8 cellular contexts compared by ENCODE assay signal in the genomic region with DNA sequence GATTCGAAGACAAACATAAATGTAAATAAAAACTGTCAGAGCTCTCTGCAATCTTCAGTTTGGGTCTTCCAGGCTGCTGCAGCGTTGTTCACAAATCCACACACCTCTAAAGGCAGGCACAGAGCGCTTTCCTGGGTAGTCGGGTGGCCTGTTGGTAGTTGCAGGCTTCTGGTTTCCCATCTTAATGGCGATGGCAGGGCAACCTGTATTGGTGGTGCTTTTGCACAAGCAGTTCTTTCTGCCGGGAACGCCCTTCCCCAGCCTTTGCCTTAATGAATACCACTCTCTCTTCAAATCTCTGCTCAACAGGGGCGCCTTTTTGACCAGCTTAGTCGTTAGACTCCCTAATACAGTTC. TPM values are rescaled to one million over a fixed set of nuclear protein-coding genes. Genes with fewer than 3 reads are reported as not detected.
DNase-seq lines count a peak whose midpoint lies in the region; ATAC-seq and TF ChIP-seq lines count a peak whose summit lies in the region.

No MANE protein-coding gene starts in this region.

- H3K27ac ChIP-seq in CD4-positive, CD25-positive, alpha-beta regulatory T cell (ENCODE audit: insufficient read depth, low read length, poor library complexity, severe bottlenecking): peak overlapping the region; percentile 81
- H3K27ac ChIP-seq in gastroesophageal sphincter: peak overlapping the region; percentile 22 to 88 (median 82)
- H3K27ac ChIP-seq in parathyroid adenoma: peak overlapping the region; percentile 89

- 20 to 26% methylated on average over 7 to 8 of the region's 9 CpGs for WGBS in gastroesophageal sphincter (ENCODE audit: low coverage in 1 of 2), 2 donors

- peaks cover 12 to 27% (median 17%) of the 10 kb centered on the region in 4 donors for H3K4me1 Mint-ChIP-seq in CD4-positive, CD25-positive, alpha-beta regulatory T cell
- peaks cover 8% of the 10 kb centered on the region for H3K4me1 Mint-ChIP-seq in WTC11

- no peak for TF ChIP-seq POLR2A in gastroesophageal sphincter (IDR thresholded peaks at IDR 0.05)

- H3K36me3 Mint-ChIP-seq in CD4-positive, CD25-positive, alpha-beta regulatory T cell: peaks cover 9% of the 10 kb centered on the region
- H3K36me3 Mint-ChIP-seq in WTC11: peaks cover 8% of the 10 kb centered on the region

- DNase-seq in CD4-positive, CD25-positive, alpha-beta regulatory T cell: no peak
- DNase-seq in WTC11 (ENCODE audit: low spot score) (peak; percentile 19), foreskin melanocyte (no peak)

- H3K27ac Mint-ChIP-seq in CD4-positive, CD25-positive, alpha-beta regulatory T cell: peak overlapping the region; percentile 52 to 98 (median 98)
- H3K27ac Mint-ChIP-seq in WTC11: peak overlapping the region; percentile 97

- H3K4me1 ChIP-seq in CD4-positive, CD25-positive, alpha-beta regulatory T cell (ENCODE audit: control insufficient read depth, insufficient read depth, low read length, poor library complexity, severe bottlenecking): peaks cover 16% of the 10 kb centered on the region
- H3K4me1 ChIP-seq in gastroesophageal sphincter (peaks cover 0 to 24% (median 5%) of the 10 kb centered on the region in 3 donors), parathyroid adenoma (peaks cover 3% of the 10 kb centered on the region)

- peaks cover 5% of the 10 kb centered on the region for H3K36me3 ChIP-seq in CD4-positive, CD25-positive, alpha-beta regulatory T cell (ENCODE audit: control insufficient read depth, insufficient read depth, low read length)
- H3K36me3 ChIP-seq in gastroesophageal sphincter (peaks cover 0 to 7% of the 10 kb centered on the region in 2 donors), parathyroid adenoma (ENCODE audit: control insufficient read depth, insufficient read depth, low read length) (no peaks in the 10 kb centered on the region)

- peaks cover 9% of the 10 kb centered on the region for H3K79me2 ChIP-seq in parathyroid adenoma

- CTCF ChIA-PET in WTC11 (lab: Charles Lee): interaction anchor here (1.4 to 2.5 kb wide), 2 partner anchors 52 to 141 kb away, joined by 11 to 21 read pairs; no protein-coding TSS in a partner anchor

- H2AFZ ChIP-seq in parathyroid adenoma: peak overlapping the region; percentile 100

- no peak for ATAC-seq in CD4-positive, CD25-positive, alpha-beta regulatory T cell (ENCODE audit: low read depth in 2 of 2)
- peak; percentile 7 for ATAC-seq in HG03354 (IDR thresholded peaks at IDR 0.05; ENCODE audit: poor library complexity, severe bottlenecking, unreplicated experiment)
- peak; percentile 5; the same call in 1 of the 2 replicates for ATAC-seq in WTC11
- peak; percentile 8 for ATAC-seq in gastroesophageal sphincter
- no peak for ATAC-seq in HG03571 (IDR thresholded peaks at IDR 0.05; ENCODE audit: unreplicated experiment)
- ATAC-seq in HG02852 (IDR thresholded peaks at IDR 0.05; ENCODE audit: unreplicated experiment): no peak

- H3K27me3 ChIP-seq in CD4-positive, CD25-positive, alpha-beta regulatory T cell (ENCODE audit: control insufficient read depth, insufficient read depth, low read length): no peaks in the 10 kb centered on the region
- H3K27me3 ChIP-seq in gastroesophageal sphincter: no peaks in the 10 kb centered on the region
- H3K27me3 ChIP-seq in parathyroid adenoma (ENCODE audit: control insufficient read depth, insufficient read depth, low read length): no peaks in the 10 kb centered on the region

- TF ChIP-seq CTCF in WTC11 (IDR thresholded peaks at IDR 0.05) (no peak), gastroesophageal sphincter (IDR thresholded peaks at IDR 0.05) (no peak), parathyroid adenoma (IDR thresholded peaks at IDR 0.05) (no peak)

- H3K4me3 Mint-ChIP-seq in CD4-positive, CD25-positive, alpha-beta regulatory T cell: peak overlapping the region; percentile 89 to 96 (median 93)
- H3K4me3 Mint-ChIP-seq in WTC11: peak overlapping the region; percentile 92

- no peak for TF ChIP-seq EP300 in gastroesophageal sphincter (IDR thresholded peaks at IDR 0.05)

- no peaks in the 10 kb centered on the region for H3K9me3 Mint-ChIP-seq in CD4-positive, CD25-positive, alpha-beta regulatory T cell
- H3K9me3 Mint-ChIP-seq in WTC11: no peaks in the 10 kb centered on the region

- H3K9me3 ChIP-seq in CD4-positive, CD25-positive, alpha-beta regulatory T cell (ENCODE audit: control insufficient read depth in 2 of 2, low read length in 2 of 2): no peaks in the 10 kb centered on the region
- H3K9me3 ChIP-seq in gastroesophageal sphincter (no peaks in the 10 kb centered on the region), parathyroid adenoma (ENCODE audit: control insufficient read depth, low read length) (no peaks in the 10 kb centered on the region)

- H3K9ac ChIP-seq in parathyroid adenoma: peak overlapping the region; percentile 54

- peak overlapping the region; percentile 88 for H3K4me3 ChIP-seq in CD4-positive, CD25-positive, alpha-beta regulatory T cell (ENCODE audit: low read depth, low read length)
- peak overlapping the region; percentile 46 to 71 for H3K4me3 ChIP-seq in gastroesophageal sphincter
- peak overlapping the region; percentile 97 for H3K4me3 ChIP-seq in parathyroid adenoma (ENCODE audit: low read depth, low read length)

- peaks cover 6% of the 10 kb centered on the region for H3K27me3 Mint-ChIP-seq in CD4-positive, CD25-positive, alpha-beta regulatory T cell
- H3K27me3 Mint-ChIP-seq in WTC11 (ENCODE audit: low read depth): no peaks in the 10 kb centered on the region

- POLR2A ChIA-PET in WTC11 (lab: Charles Lee): no interaction called here

- peak overlapping the region; percentile 98 for H3K4me2 ChIP-seq in parathyroid adenoma (ENCODE audit: low read length)

TF ChIP-seq in WTC11, 78 proteins besides CTCF, POLR2A, EP300 and RAD21 (continues in another document):
- TF ChIP-seq ZBTB21 (CRISPR knock-in tag; IDR thresholded peaks at IDR 0.05; ENCODE audit: borderline replicate concordance) (no peak), JUN (CRISPR knock-in tag; IDR thresholded peaks at IDR 0.05) (no peak)
- TF ChIP-seq, protein P1, sequence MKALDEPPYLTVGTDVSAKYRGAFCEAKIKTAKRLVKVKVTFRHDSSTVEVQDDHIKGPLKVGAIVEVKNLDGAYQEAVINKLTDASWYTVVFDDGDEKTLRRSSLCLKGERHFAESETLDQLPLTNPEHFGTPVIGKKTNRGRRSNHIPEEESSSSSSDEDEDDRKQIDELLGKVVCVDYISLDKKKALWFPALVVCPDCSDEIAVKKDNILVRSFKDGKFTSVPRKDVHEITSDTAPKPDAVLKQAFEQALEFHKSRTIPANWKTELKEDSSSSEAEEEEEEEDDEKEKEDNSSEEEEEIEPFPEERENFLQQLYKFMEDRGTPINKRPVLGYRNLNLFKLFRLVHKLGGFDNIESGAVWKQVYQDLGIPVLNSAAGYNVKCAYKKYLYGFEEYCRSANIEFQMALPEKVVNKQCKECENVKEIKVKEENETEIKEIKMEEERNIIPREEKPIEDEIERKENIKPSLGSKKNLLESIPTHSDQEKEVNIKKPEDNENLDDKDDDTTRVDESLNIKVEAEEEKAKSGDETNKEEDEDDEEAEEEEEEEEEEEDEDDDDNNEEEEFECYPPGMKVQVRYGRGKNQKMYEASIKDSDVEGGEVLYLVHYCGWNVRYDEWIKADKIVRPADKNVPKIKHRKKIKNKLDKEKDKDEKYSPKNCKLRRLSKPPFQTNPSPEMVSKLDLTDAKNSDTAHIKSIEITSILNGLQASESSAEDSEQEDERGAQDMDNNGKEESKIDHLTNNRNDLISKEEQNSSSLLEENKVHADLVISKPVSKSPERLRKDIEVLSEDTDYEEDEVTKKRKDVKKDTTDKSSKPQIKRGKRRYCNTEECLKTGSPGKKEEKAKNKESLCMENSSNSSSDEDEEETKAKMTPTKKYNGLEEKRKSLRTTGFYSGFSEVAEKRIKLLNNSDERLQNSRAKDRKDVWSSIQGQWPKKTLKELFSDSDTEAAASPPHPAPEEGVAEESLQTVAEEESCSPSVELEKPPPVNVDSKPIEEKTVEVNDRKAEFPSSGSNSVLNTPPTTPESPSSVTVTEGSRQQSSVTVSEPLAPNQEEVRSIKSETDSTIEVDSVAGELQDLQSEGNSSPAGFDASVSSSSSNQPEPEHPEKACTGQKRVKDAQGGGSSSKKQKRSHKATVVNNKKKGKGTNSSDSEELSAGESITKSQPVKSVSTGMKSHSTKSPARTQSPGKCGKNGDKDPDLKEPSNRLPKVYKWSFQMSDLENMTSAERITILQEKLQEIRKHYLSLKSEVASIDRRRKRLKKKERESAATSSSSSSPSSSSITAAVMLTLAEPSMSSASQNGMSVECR (CRISPR knock-in tag; IDR thresholded peaks at IDR 0.05; ENCODE audit: borderline replicate concordance): no peak

RNA-seq across cellular contexts. Expression of a gene that starts 0.7 kb away (rescaled TPM):
- total RNA-seq in CD4-positive, CD25-positive, alpha-beta regulatory T cell: 13.1 TPM
- polyA plus RNA-seq in CD4-positive, CD25-positive, alpha-beta regulatory T cell: 10 to 100 TPM; 24.0 to 34.1 (median 27.9) TPM
- total RNA-seq in WTC11 (2021) (26.0 to 29.1 TPM (median 27.5 TPM) in 3 replicates), gastroesophageal sphincter (10 to 100 TPM; 13.6 to 22.1 (median 16.7) TPM)

RNA-seq across cellular contexts. Expression of a gene that starts 31.2 kb away (rescaled TPM):
- 1.7 TPM for total RNA-seq in CD4-positive, CD25-positive, alpha-beta regulatory T cell
- polyA plus RNA-seq in CD4-positive, CD25-positive, alpha-beta regulatory T cell: not detected
- 0.74 to 1.2 TPM (median 0.99 TPM) in 3 replicates for total RNA-seq in WTC11 (2021)
- total RNA-seq in gastroesophageal sphincter: 1 to 10 TPM in 1 of 4 donors, under 1 TPM in 1, not detected in 2; 0.16 to 2.2 TPM

Comparison
In these comparisons a context has a peak if more than half of its experiments do, and no peak if none do; other contexts are left out.
1. ATAC-seq: peak in HG03354 (single experiment), WTC11 (single experiment) and gastroesophageal sphincter (single experiment); none in CD4-positive, CD25-positive, alpha-beta regulatory T cell (0 of 2), HG03571 (single experiment) and HG02852 (single experiment).
2. Peak in every context shown above with its lines, with median percentiles within 50 percentile points of each other: H3K27ac ChIP-seq and H3K4me3 ChIP-seq.